Comparison of ENCODE assay signal across 9 cellular contexts in the genomic region with DNA sequence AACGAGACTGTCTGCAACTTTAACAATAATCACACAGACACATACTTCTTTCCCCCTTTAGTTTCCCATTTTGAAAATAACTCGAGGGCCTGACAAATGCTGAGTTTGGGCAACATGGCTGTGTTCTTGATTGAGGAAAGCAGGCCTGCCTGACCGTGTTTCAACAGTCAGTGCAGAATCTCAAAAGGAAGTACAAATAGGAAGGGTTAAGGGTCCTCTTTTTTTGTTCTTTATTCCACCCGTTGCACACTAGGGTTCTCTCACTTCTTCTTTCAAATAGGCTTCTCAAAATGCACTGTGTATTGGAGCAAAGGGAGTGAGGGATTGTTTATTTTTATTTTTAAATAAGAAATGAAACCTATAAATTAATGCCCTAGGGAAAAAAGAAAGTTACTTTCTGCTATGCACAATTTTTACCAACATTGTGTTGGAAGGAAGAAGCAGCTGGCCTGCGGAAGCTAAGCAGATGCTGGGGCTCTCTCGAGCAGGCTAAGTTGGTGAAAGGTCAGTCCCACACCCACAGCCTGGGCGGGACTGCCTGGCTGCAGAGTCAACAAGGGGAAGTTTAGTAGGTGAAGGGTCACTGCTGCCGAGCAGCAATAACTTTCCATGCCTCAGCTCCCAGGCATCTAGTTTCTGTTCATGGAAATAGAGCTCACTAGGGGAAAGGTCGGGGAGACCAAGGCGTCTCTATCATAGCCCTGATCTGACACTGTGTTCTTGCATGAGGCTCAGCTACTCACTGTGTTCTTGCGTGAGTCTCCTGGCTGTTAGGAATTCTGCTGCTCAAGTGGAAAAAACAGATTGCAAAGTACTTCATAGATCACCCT. TPM values are rescaled to one million over a fixed set of nuclear protein-coding genes. Genes with fewer than 3 reads are reported as not detected.
A peak's percentile ranks its signal among the peaks of the same experiment; 100 is the strongest.
DNase-seq lines count a peak whose midpoint lies in the region; ATAC-seq and TF ChIP-seq lines count a peak whose summit lies in the region.
"Had no signal": no experiment of that assay in that cellular context is flagged by ENCODE, and none has a peak within 500 bp of the region (broad histone marks: within the 10 kb centered on the region; RNA-seq: fewer than 3 reads in every experiment).

No MANE protein-coding gene starts in this region.

- intact Hi-C loops in PC-3 (cut with micrococcal nuclease) = loop anchor here (1.0 to 5.0 kb wide), 6 partner anchors 12 to 76 kb away; partner anchors contain the start of gene PDK4
- intact Hi-C loops in dendritic cell treated with granulocyte-macrophage colony-stimulating factor and Interleukin-4, amounts not matched to agents 40 ng/mL and 50 ng/mL, for 4 days (cut with micrococcal nuclease) = no loop called here

- peak overlapping the region; percentile 63 for H3K27ac ChIP-seq in PC-3 (ENCODE audit: low read length)

- H2AFZ ChIP-seq in PC-3 (ENCODE audit: low read length) = peak overlapping the region; percentile 20; the same call in 1 of the 2 replicates

- H3K4me3 Mint-ChIP-seq in dendritic cell treated with granulocyte-macrophage colony-stimulating factor and Interleukin-4, amounts not matched to agents 40 ng/mL and 50 ng/mL, for 4 days = peak overlapping the region; percentile 34
- peak overlapping the region; percentile 78 to 81 for H3K4me3 Mint-ChIP-seq in stimulated activated naive B cell treated with anti-CD40 and anti-IgM and Interleukin-4, amounts not matched to agents 10 μg/mL and 1 μg/mL and 100 μg/mL, for 72 hours
- H3K4me3 Mint-ChIP-seq in activated naive CD4-positive, alpha-beta T cell treated with anti-CD3 and anti-CD28 coated beads, Interleukin-2, amount 10 ng/mL, durations not matched to agents 7 days and 5 days = no peak overlapping the region

- H3F3A ChIP-seq in PC-3 (ENCODE audit: low read length, unreplicated experiment) = no peaks in the 10 kb centered on the region

- H3K9me2 ChIP-seq in PC-3 (replicated peaks; ENCODE audit: low read length) = no peaks in the 10 kb centered on the region

- no TSS peak for BruUV-seq in PC-3 (replicated peaks; lab: Mats Ljungman, UMichigan)

- no peaks in the 10 kb centered on the region for H4K20me1 ChIP-seq in PC-3 (ENCODE audit: low read length)

- H3K4me1 Mint-ChIP-seq in dendritic cell treated with granulocyte-macrophage colony-stimulating factor and Interleukin-4, amounts not matched to agents 40 ng/mL and 50 ng/mL, for 4 days (ENCODE audit: low read depth) = peaks cover 57% of the 10 kb centered on the region
- peaks cover 33 to 60% of the 10 kb centered on the region in 2 donors for H3K4me1 Mint-ChIP-seq in stimulated activated naive B cell treated with anti-CD40 and anti-IgM and Interleukin-4, amounts not matched to agents 10 μg/mL and 1 μg/mL and 100 μg/mL, for 72 hours
- H3K4me1 Mint-ChIP-seq in activated naive CD4-positive, alpha-beta T cell treated with anti-CD3 and anti-CD28 coated beads, Interleukin-2, amount 10 ng/mL, durations not matched to agents 7 days and 5 days = no peaks in the 10 kb centered on the region

- ATAC-seq in GM19463 (IDR thresholded peaks at IDR 0.05; ENCODE audit: unreplicated experiment) = peak; percentile 98
- ATAC-seq in HG03457 (IDR thresholded peaks at IDR 0.05; ENCODE audit: unreplicated experiment) = peak; percentile 98
- peak; percentile 91 for ATAC-seq in PC-3
- peak; percentile 96 to 98 for ATAC-seq in stimulated activated naive B cell treated with anti-CD40 and anti-IgM and Interleukin-4, amounts not matched to agents 10 μg/mL and 1 μg/mL and 100 μg/mL, for 72 hours (replicated peaks)

- H3K79me2 ChIP-seq in PC-3 (ENCODE audit: low read length) = no peaks in the 10 kb centered on the region

- peaks cover 5% of the 10 kb centered on the region for H3K36me3 Mint-ChIP-seq in dendritic cell treated with granulocyte-macrophage colony-stimulating factor and Interleukin-4, amounts not matched to agents 40 ng/mL and 50 ng/mL, for 4 days (ENCODE audit: low read depth)
- peaks cover 0 to 9% of the 10 kb centered on the region in 2 donors for H3K36me3 Mint-ChIP-seq in stimulated activated naive B cell treated with anti-CD40 and anti-IgM and Interleukin-4, amounts not matched to agents 10 μg/mL and 1 μg/mL and 100 μg/mL, for 72 hours
- H3K36me3 Mint-ChIP-seq in activated naive CD4-positive, alpha-beta T cell treated with anti-CD3 and anti-CD28 coated beads, Interleukin-2, amount 10 ng/mL, durations not matched to agents 7 days and 5 days = no peaks in the 10 kb centered on the region

- H3K36me3 ChIP-seq in PC-3 (ENCODE audit: low read depth, low read length) = no peaks in the 10 kb centered on the region

- peaks cover 6% of the 10 kb centered on the region for H3K9me3 Mint-ChIP-seq in dendritic cell treated with granulocyte-macrophage colony-stimulating factor and Interleukin-4, amounts not matched to agents 40 ng/mL and 50 ng/mL, for 4 days
- H3K9me3 Mint-ChIP-seq in stimulated activated naive B cell treated with anti-CD40 and anti-IgM and Interleukin-4, amounts not matched to agents 10 μg/mL and 1 μg/mL and 100 μg/mL, for 72 hours = peaks cover 2 to 8% of the 10 kb centered on the region in 2 donors
- no peaks in the 10 kb centered on the region for H3K9me3 Mint-ChIP-seq in activated naive CD4-positive, alpha-beta T cell treated with anti-CD3 and anti-CD28 coated beads, Interleukin-2, amount 10 ng/mL, durations not matched to agents 7 days and 5 days

- no peak overlapping the region for H3K27ac Mint-ChIP-seq in dendritic cell treated with granulocyte-macrophage colony-stimulating factor and Interleukin-4, amounts not matched to agents 40 ng/mL and 50 ng/mL, for 4 days
- H3K27ac Mint-ChIP-seq in stimulated activated naive B cell treated with anti-CD40 and anti-IgM and Interleukin-4, amounts not matched to agents 10 μg/mL and 1 μg/mL and 100 μg/mL, for 72 hours = peak overlapping the region; percentile 91
- no peak overlapping the region for H3K27ac Mint-ChIP-seq in activated naive CD4-positive, alpha-beta T cell treated with anti-CD3 and anti-CD28 coated beads, Interleukin-2, amount 10 ng/mL, durations not matched to agents 7 days and 5 days

- H3K9me3 ChIP-seq in PC-3 (ENCODE audit: low read length) = no peaks in the 10 kb centered on the region

- POLR2A ChIA-PET in PC-3 (lab: Charles Lee; ENCODE audit: unreplicated experiment) = no interaction called here

- H3K27me3 Mint-ChIP-seq in dendritic cell treated with granulocyte-macrophage colony-stimulating factor and Interleukin-4, amounts not matched to agents 40 ng/mL and 50 ng/mL, for 4 days = peaks cover 15% of the 10 kb centered on the region
- H3K27me3 Mint-ChIP-seq in stimulated activated naive B cell treated with anti-CD40 and anti-IgM and Interleukin-4, amounts not matched to agents 10 μg/mL and 1 μg/mL and 100 μg/mL, for 72 hours = no peaks in the 10 kb centered on the region
- H3K27me3 Mint-ChIP-seq in activated naive CD4-positive, alpha-beta T cell treated with anti-CD3 and anti-CD28 coated beads, Interleukin-2, amount 10 ng/mL, durations not matched to agents 7 days and 5 days = no peaks in the 10 kb centered on the region

- peak overlapping the region; percentile 19; the same call in 1 of the 2 replicates for H3K4me3 ChIP-seq in PC-3 (ENCODE audit: low read length)

- peaks cover 31% of the 10 kb centered on the region for H3K4me1 ChIP-seq in PC-3 (ENCODE audit: insufficient read depth, low read length)

- no peak for TF ChIP-seq CTCF in PC-3 (conservative IDR thresholded peaks at IDR 0.05; ENCODE audit: low read depth, low read length)

- DNase-seq in D341Med (ENCODE audit: low spot score) (peak; percentile 21), PC-3 (peak; percentile 94), left kidney (ENCODE audit: low read depth, low spot score) (peak; percentile 98)
- DNase-seq in stimulated activated naive B cell treated with anti-CD40 and anti-IgM and Interleukin-4, amounts not matched to agents 10 μg/mL and 1 μg/mL and 100 μg/mL, for 72 hours = peak; percentile 80
- DNase-seq in activated naive CD4-positive, alpha-beta T cell treated with anti-CD3 and anti-CD28 coated beads, Interleukin-2, amount 10 ng/mL, durations not matched to agents 7 days and 5 days = no peak

- CTCF ChIA-PET in PC-3 (lab: Charles Lee) = interaction anchor here (0.6 to 2.1 kb wide), 5 partner anchors 22 to 80 kb away, joined by 3 to 18 read pairs (median 4); no protein-coding TSS in a partner anchor
- CTCF ChIA-PET in activated naive CD4-positive, alpha-beta T cell treated with anti-CD3 and anti-CD28 coated beads, Interleukin-2, amount 10 ng/mL, durations not matched to agents 7 days and 5 days (lab: Charles Lee) = interaction anchor here (0.7 kb wide), 1 partner anchor 129 kb away, joined by 3 read pairs; no protein-coding TSS in a partner anchor

- H3K4me2 ChIP-seq in PC-3 (ENCODE audit: low read length) = peak overlapping the region; percentile 79

- no peaks in the 10 kb centered on the region for H3K27me3 ChIP-seq in PC-3 (ENCODE audit: low read length)

- no peak overlapping the region for H3K9ac ChIP-seq in PC-3 (ENCODE audit: low read length)

RNA-seq across cellular contexts. Expression of gene PDK4, which starts 12.2 kb away (rescaled TPM):
- total RNA-seq in PC-3 (2014; rRNA removed) = 0.63 and 3.2 TPM in 2 replicates
- total RNA-seq: activated CD8-positive, alpha-beta memory T cell treated with anti-CD3 and anti-CD28 coated beads for 36 hours had no signal
